9 cellular contexts compared by ENCODE assay signal in genomic region chr2:161245237-161245505, GRCh38.
DNase-seq lines count a peak whose midpoint lies in the region; ATAC-seq, FAIRE-seq and TF ChIP-seq lines count a peak whose summit lies in the region.
"Had no signal": no experiment of that assay in that cellular context is flagged by ENCODE, and none has a peak within 500 bp of the region (broad histone marks: within the 10 kb centered on the region; RNA-seq: fewer than 3 reads in every experiment).

No MANE protein-coding gene starts in this region.

- H3K9me3 ChIP-seq in keratinocyte (ENCODE audit: control insufficient read depth, low read depth, low read length): no peaks in the 10 kb centered on the region
- no peaks in the 10 kb centered on the region for H3K9me3 ChIP-seq in testis

- WGBS in testis, 2 donors: 45 to 56% methylated on average over 5 of the region's 5 CpGs

- H3K9me3 Mint-ChIP-seq in activated CD8-positive, alpha-beta memory T cell treated with anti-CD3 and anti-CD28 coated beads, Interleukin-2, amount 10 ng/mL, durations not matched to agents 7 days and 5 days (ENCODE audit: low read depth): no peaks in the 10 kb centered on the region
- H3K9me3 Mint-ChIP-seq in activated T-helper 1 cell treated with anti-CD3 and anti-CD28 coated beads, Interleukin-12 subunit alpha, Interleukin-12 subunit beta, Interleukin-2, Interleukin-4 antibody, amounts not matched to agents 30 ng/mL and 10 ng/mL and 1 ng/mL, durations not matched to agents 14 hours and 24 hours and 36 hours: no peaks in the 10 kb centered on the region
- H3K9me3 Mint-ChIP-seq in Calu3 (ENCODE audit: low read depth, unreplicated experiment): no peaks in the 10 kb centered on the region

- H3K4me2 ChIP-seq in keratinocyte (ENCODE audit: control insufficient read depth, extremely low read depth, insufficient read depth, low read depth, low read length): peak overlapping the region; percentile 89

- peaks cover 10% of the 10 kb centered on the region for H3K4me1 ChIP-seq in keratinocyte (ENCODE audit: control insufficient read depth, extremely low read depth, insufficient read depth, low read length)
- H3K4me1 ChIP-seq in testis: no peaks in the 10 kb centered on the region

- H3K9ac ChIP-seq in keratinocyte (ENCODE audit: control insufficient read depth, extremely low read depth, insufficient read depth, low read length): peak overlapping the region; percentile 87

- H3K4me1 Mint-ChIP-seq in activated CD8-positive, alpha-beta memory T cell treated with anti-CD3 and anti-CD28 coated beads, Interleukin-2, amount 10 ng/mL, durations not matched to agents 7 days and 5 days: peaks cover 44% of the 10 kb centered on the region
- H3K4me1 Mint-ChIP-seq in activated T-helper 1 cell treated with anti-CD3 and anti-CD28 coated beads, Interleukin-12 subunit alpha, Interleukin-12 subunit beta, Interleukin-2, Interleukin-4 antibody, amounts not matched to agents 30 ng/mL and 10 ng/mL and 1 ng/mL, durations not matched to agents 14 hours and 24 hours and 36 hours (ENCODE audit: low read depth): peaks cover 61% of the 10 kb centered on the region
- no peaks in the 10 kb centered on the region for H3K4me1 Mint-ChIP-seq in Calu3 (ENCODE audit: low read depth, unreplicated experiment)

- H3K9me1 ChIP-seq in keratinocyte (ENCODE audit: control insufficient read depth, extremely low read depth, insufficient read depth, low read length): no peaks in the 10 kb centered on the region

- H3K4me3 ChIP-seq in keratinocyte (ENCODE audit: control insufficient read depth in 2 of 3, extremely low read depth in 1 of 3, insufficient read depth in 2 of 3, low read depth in 1 of 3, low read length in 3 of 3): peak overlapping the region; percentile 55 to 68 (median 67)
- H3K4me3 ChIP-seq in testis: peak overlapping the region; percentile 31 to 39

- FAIRE-seq in keratinocyte (lab: Jason Lieb, UNC): no peak

- peaks cover 13% of the 10 kb centered on the region for H3K36me3 Mint-ChIP-seq in activated CD8-positive, alpha-beta memory T cell treated with anti-CD3 and anti-CD28 coated beads, Interleukin-2, amount 10 ng/mL, durations not matched to agents 7 days and 5 days
- peaks cover 11% of the 10 kb centered on the region for H3K36me3 Mint-ChIP-seq in activated T-helper 1 cell treated with anti-CD3 and anti-CD28 coated beads, Interleukin-12 subunit alpha, Interleukin-12 subunit beta, Interleukin-2, Interleukin-4 antibody, amounts not matched to agents 30 ng/mL and 10 ng/mL and 1 ng/mL, durations not matched to agents 14 hours and 24 hours and 36 hours (ENCODE audit: low read depth)
- no peaks in the 10 kb centered on the region for H3K36me3 Mint-ChIP-seq in Calu3 (ENCODE audit: insufficient read depth, unreplicated experiment)

- intact Hi-C loops in activated T-helper 1 cell treated with anti-CD3 and anti-CD28 coated beads, Interleukin-12 subunit alpha, Interleukin-12 subunit beta, Interleukin-2, Interleukin-4 antibody, amounts not matched to agents 30 ng/mL and 10 ng/mL and 1 ng/mL, durations not matched to agents 14 hours and 24 hours and 36 hours (cut with micrococcal nuclease): loop anchor here (2.0 to 10.0 kb wide), 5 partner anchors 22 to 1530 kb away; partner anchors contain the start of genes MARCHF7 and PSMD14
- intact Hi-C loops in testis (cut with DNase I; ENCODE audit: low total_unique reads) (no loop called here), cardiac septum (cut with DNase I) (no loop called here), Calu3 (cut with micrococcal nuclease; ENCODE audit: unreplicated experiment) (no loop called here)

- TF ChIP-seq CTCF in keratinocyte (optimal IDR thresholded peaks at IDR 0.05 in 1 of 3, IDR thresholded peaks at IDR 0.05 in 1 of 3, conservative IDR thresholded peaks at IDR 0.05 in 1 of 3; ENCODE audit: extremely low read depth in 1 of 3, insufficient read depth in 2 of 3, low read length in 3 of 3) (no peak), testis (IDR thresholded peaks at IDR 0.05) (no peak), Calu3 (IDR thresholded peaks at IDR 0.05; ENCODE audit: unreplicated experiment) (no peak)

- ATAC-seq in activated CD8-positive, alpha-beta memory T cell treated with anti-CD3 and anti-CD28 coated beads, Interleukin-2, amount 10 ng/mL, durations not matched to agents 7 days and 5 days: no peak

- H3K27ac ChIP-seq in keratinocyte (ENCODE audit: control insufficient read depth, insufficient read depth, low read length): peak overlapping the region; percentile 90
- no peak overlapping the region for H3K27ac ChIP-seq in testis
- H3K27ac ChIP-seq: VCaP had no signal

- peaks cover 4% of the 10 kb centered on the region for H3K79me2 ChIP-seq in keratinocyte (ENCODE audit: control insufficient read depth, insufficient read depth, low read length)

- H3K27me3 Mint-ChIP-seq in activated CD8-positive, alpha-beta memory T cell treated with anti-CD3 and anti-CD28 coated beads, Interleukin-2, amount 10 ng/mL, durations not matched to agents 7 days and 5 days: peaks cover 17% of the 10 kb centered on the region
- no peaks in the 10 kb centered on the region for H3K27me3 Mint-ChIP-seq in activated T-helper 1 cell treated with anti-CD3 and anti-CD28 coated beads, Interleukin-12 subunit alpha, Interleukin-12 subunit beta, Interleukin-2, Interleukin-4 antibody, amounts not matched to agents 30 ng/mL and 10 ng/mL and 1 ng/mL, durations not matched to agents 14 hours and 24 hours and 36 hours (ENCODE audit: insufficient read depth)
- H3K27me3 Mint-ChIP-seq in Calu3 (ENCODE audit: unreplicated experiment): peaks cover 10% of the 10 kb centered on the region

- peak overlapping the region; percentile 90 for H3K27ac Mint-ChIP-seq in activated CD8-positive, alpha-beta memory T cell treated with anti-CD3 and anti-CD28 coated beads, Interleukin-2, amount 10 ng/mL, durations not matched to agents 7 days and 5 days
- peak overlapping the region; percentile 96 for H3K27ac Mint-ChIP-seq in activated T-helper 1 cell treated with anti-CD3 and anti-CD28 coated beads, Interleukin-12 subunit alpha, Interleukin-12 subunit beta, Interleukin-2, Interleukin-4 antibody, amounts not matched to agents 30 ng/mL and 10 ng/mL and 1 ng/mL, durations not matched to agents 14 hours and 24 hours and 36 hours
- no peak overlapping the region for H3K27ac Mint-ChIP-seq in Calu3 (ENCODE audit: unreplicated experiment)

- peak overlapping the region; percentile 86 for H3K4me3 Mint-ChIP-seq in activated CD8-positive, alpha-beta memory T cell treated with anti-CD3 and anti-CD28 coated beads, Interleukin-2, amount 10 ng/mL, durations not matched to agents 7 days and 5 days
- peak overlapping the region; percentile 96 for H3K4me3 Mint-ChIP-seq in activated T-helper 1 cell treated with anti-CD3 and anti-CD28 coated beads, Interleukin-12 subunit alpha, Interleukin-12 subunit beta, Interleukin-2, Interleukin-4 antibody, amounts not matched to agents 30 ng/mL and 10 ng/mL and 1 ng/mL, durations not matched to agents 14 hours and 24 hours and 36 hours
- H3K4me3 Mint-ChIP-seq in Calu3 (ENCODE audit: low read depth, unreplicated experiment): no peak overlapping the region

- no peak overlapping the region for H2AFZ ChIP-seq in keratinocyte (ENCODE audit: control insufficient read depth, low read length)

- DNase-seq in activated CD8-positive, alpha-beta memory T cell treated with anti-CD3 and anti-CD28 coated beads, Interleukin-2, amount 10 ng/mL, durations not matched to agents 7 days and 5 days: no peak
- DNase-seq in activated CD8-positive, alpha-beta memory T cell treated with anti-CD3 and anti-CD28 coated beads, Interleukin-2, amount 50 U/mL, for 48 hours: no peak
- DNase-seq in activated T-helper 1 cell treated with anti-CD3 and anti-CD28 coated beads, Interleukin-12 subunit alpha, Interleukin-12 subunit beta, Interleukin-2, Interleukin-4 antibody, amounts not matched to agents 30 ng/mL and 10 ng/mL and 1 ng/mL, durations not matched to agents 14 hours and 24 hours and 36 hours (ENCODE audit: low spot score): no peak
- no peak for DNase-seq in keratinocyte (ENCODE audit: low read depth, low spot score)
- no peak for DNase-seq in testis
- no peak for DNase-seq in NCI-H2196 treated with DMSO at 0.1 percent for 48 hours (lab: John Stamatoyannopoulos, UW; ENCODE audit: unreplicated experiment)
- no peak for DNase-seq in cardiac septum (ENCODE audit: low spot score)
- no peak for DNase-seq in Calu3

- CTCF ChIA-PET in activated CD8-positive, alpha-beta memory T cell treated with anti-CD3 and anti-CD28 coated beads, Interleukin-2, amount 10 ng/mL, durations not matched to agents 7 days and 5 days (lab: Charles Lee): interaction anchor here (1.0 to 1.1 kb wide), 2 partner anchors 22 to 29 kb away, joined by 3 read pairs; no protein-coding TSS in a partner anchor
- CTCF ChIA-PET in Calu3 (lab: Charles Lee): no interaction called here

- BruUV-seq in Calu3 (replicated peaks; lab: Mats Ljungman, UMichigan): no TSS peak

- H3K36me3 ChIP-seq in keratinocyte (ENCODE audit: control insufficient read depth in 2 of 2, extremely low read depth in 1 of 2, insufficient read depth in 2 of 2, low read length in 2 of 2) (peaks cover 0 to 2% of the 10 kb centered on the region in 2 experiments), testis (ENCODE audit: low read depth, missing control alignments) (no peaks in the 10 kb centered on the region)

- dilution Hi-C loops in keratinocyte (cut with MboI; ENCODE audit: extremely low pct_ligation_motif_present, low sequenced_read_pairs): no loop called here

- H4K20me1 ChIP-seq in keratinocyte (ENCODE audit: control insufficient read depth, extremely low read depth, insufficient read depth, low read length): no peaks in the 10 kb centered on the region

- TF ChIP-seq POLR2A in testis (IDR thresholded peaks at IDR 0.05): no peak

- H3K27me3 ChIP-seq in keratinocyte (ENCODE audit: control insufficient read depth, extremely low read depth, insufficient read depth, low read length) (no peaks in the 10 kb centered on the region), testis (no peaks in the 10 kb centered on the region)
